ENCODE assay signal across 20 cellular contexts in genomic region chr11:22415481-22415880, GRCh38.
"Had no signal": no experiment of that assay in that cellular context is flagged by ENCODE, and none has a peak within 500 bp of the region (broad histone marks: within the 10 kb centered on the region; RNA-seq: fewer than 3 reads in every experiment).

No MANE protein-coding gene starts in this region.

- H3K4me3 ChIP-seq: dorsolateral prefrontal cortex, lower lobe of right lung, pancreas, right lobe of liver, stomach, thoracic aorta, tibial nerve, upper lobe of right lung, uterus had no signal

- H3K4me3 Mint-ChIP-seq: immature natural killer cell; natural killer cell; stimulated activated effector memory CD8-positive, alpha-beta T cell treated with anti-CD3 and anti-CD28 coated beads, Interleukin-12 subunit alpha, Interleukin-12 subunit beta, amount 100 ng/mL, for 72 hours had no signal

- H3K4me1 ChIP-seq: lower lobe of right lung, pancreas, right lobe of liver, stomach, upper lobe of right lung, uterus had no signal

- H3K27ac Mint-ChIP-seq: immature natural killer cell; natural killer cell; stimulated activated effector memory CD8-positive, alpha-beta T cell treated with anti-CD3 and anti-CD28 coated beads, Interleukin-12 subunit alpha, Interleukin-12 subunit beta, amount 100 ng/mL, for 72 hours had no signal

- H3K27me3 ChIP-seq: dorsolateral prefrontal cortex, pancreas, right lobe of liver, stomach, tibial nerve, upper lobe of right lung, uterus had no signal

- H3K9me3 ChIP-seq: lower lobe of right lung, pancreas, right lobe of liver, stomach, thoracic aorta, tibial nerve, upper lobe of right lung, uterus had no signal

- H3K36me3 Mint-ChIP-seq: immature natural killer cell; natural killer cell; stimulated activated effector memory CD8-positive, alpha-beta T cell treated with anti-CD3 and anti-CD28 coated beads, Interleukin-12 subunit alpha, Interleukin-12 subunit beta, amount 100 ng/mL, for 72 hours had no signal

- H3K27ac ChIP-seq: dorsolateral prefrontal cortex, lower lobe of right lung, pancreas, right lobe of liver, stomach, thoracic aorta, upper lobe of right lung, uterus had no signal

- DNase-seq: dorsolateral prefrontal cortex; effector CD4-positive, alpha-beta T cell; foreskin melanocyte; hypothalamus; immature natural killer cell; left ventricle myocardium superior; lower lobe of right lung; natural killer cell; occipital lobe; pancreas; right lobe of liver; stimulated activated CD4-positive, alpha-beta T cell treated with anti-CD3 and anti-CD28 coated beads, Interleukin-2, amount 100 ng/mL, for 24 hours; stimulated activated CD4-positive, alpha-beta T cell treated with anti-CD3 and anti-CD28 coated beads, Interleukin-4, amount 100 ng/mL, for 24 hours; stimulated activated naive CD4-positive, alpha-beta T cell treated with Interleukin-2 at 50 U/mL for 16 hours; stomach; upper lobe of right lung; uterus had no signal

- H3K36me3 ChIP-seq: lower lobe of right lung, pancreas, right lobe of liver, stomach, thoracic aorta, tibial nerve, upper lobe of right lung, uterus had no signal

- H3K4me1 Mint-ChIP-seq: immature natural killer cell; natural killer cell; stimulated activated effector memory CD8-positive, alpha-beta T cell treated with anti-CD3 and anti-CD28 coated beads, Interleukin-12 subunit alpha, Interleukin-12 subunit beta, amount 100 ng/mL, for 72 hours had no signal
